ENCODE assay signal across 8 cellular contexts in the genomic region with DNA sequence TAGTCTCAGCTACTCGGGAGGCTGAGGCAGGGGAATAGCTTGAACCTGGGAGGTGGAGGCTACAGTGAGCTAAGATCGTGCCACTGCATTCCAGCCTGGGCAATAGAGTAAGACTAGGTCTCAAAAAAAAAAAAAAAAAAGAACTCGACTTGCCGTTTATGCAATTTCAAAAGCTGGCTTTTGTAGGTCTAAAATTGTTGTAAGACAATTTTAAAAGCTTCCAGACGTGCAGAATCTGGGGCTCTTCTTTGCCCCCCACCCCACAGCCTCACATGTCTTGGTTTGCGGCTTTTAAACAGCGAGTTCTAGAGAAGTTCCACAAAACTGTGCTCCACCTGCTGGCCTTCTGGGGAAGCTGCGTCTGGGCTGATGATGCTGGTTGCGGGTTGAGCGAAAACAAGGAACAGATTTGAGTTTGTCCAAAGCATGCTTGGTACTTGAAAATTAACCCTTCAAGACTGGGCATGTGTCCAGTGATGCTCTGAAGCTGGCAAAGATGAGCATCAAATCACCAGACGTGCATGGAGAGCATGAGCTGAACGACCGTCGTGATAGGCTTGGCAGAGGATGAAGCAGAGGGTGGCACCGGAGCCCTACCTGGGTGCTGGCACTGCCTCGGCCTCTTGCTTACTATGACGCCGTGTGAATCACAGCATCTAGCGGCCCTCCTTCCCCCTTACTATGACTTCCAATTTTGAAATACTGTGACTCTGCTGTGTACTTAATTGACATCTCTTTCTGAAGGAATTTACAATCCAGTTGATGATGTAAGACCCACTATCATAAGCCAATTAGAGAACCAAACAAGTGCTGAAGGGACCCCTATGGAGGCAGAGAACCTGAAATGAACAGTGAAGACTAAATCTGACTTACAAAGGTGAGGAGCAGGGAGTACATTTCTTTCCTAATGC.
DNase-seq lines count a peak whose midpoint lies in the region; ATAC-seq and TF ChIP-seq lines count a peak whose summit lies in the region.

No MANE protein-coding gene starts in this region.

- no peak for TF ChIP-seq POLR2A in esophagus squamous epithelium (IDR thresholded peaks at IDR 0.05)

- peak; percentile 59 to 61 for ATAC-seq in CD4-positive, CD25-positive, alpha-beta regulatory T cell (ENCODE audit: low read depth in 2 of 2)
- ATAC-seq in natural killer cell: peak; percentile 69 to 92 (median 83)
- no peak for ATAC-seq in GM21367 (IDR thresholded peaks at IDR 0.05; ENCODE audit: unreplicated experiment)

- no peaks in the 10 kb centered on the region for H3K9me3 Mint-ChIP-seq in CD4-positive, CD25-positive, alpha-beta regulatory T cell
- no peaks in the 10 kb centered on the region for H3K9me3 Mint-ChIP-seq in natural killer cell
- no peaks in the 10 kb centered on the region for H3K9me3 Mint-ChIP-seq in stimulated activated naive CD8-positive, alpha-beta T cell treated with anti-CD3 and anti-CD28 coated beads, Interleukin-15, Interleukin-2, amounts not matched to agents 100 ng/mL and 50 ng/mL, for 24 hours

- peak overlapping the region; percentile 55 to 79 (median 69) for H3K4me3 Mint-ChIP-seq in CD4-positive, CD25-positive, alpha-beta regulatory T cell
- no peak overlapping the region for H3K4me3 Mint-ChIP-seq in natural killer cell
- no peak overlapping the region for H3K4me3 Mint-ChIP-seq in stimulated activated naive CD8-positive, alpha-beta T cell treated with anti-CD3 and anti-CD28 coated beads, Interleukin-15, Interleukin-2, amounts not matched to agents 100 ng/mL and 50 ng/mL, for 24 hours

- DNase-seq in CD4-positive, CD25-positive, alpha-beta regulatory T cell: peak; percentile 37 to 80 (median 60)
- DNase-seq in GOT3 (lab: John Stamatoyannopoulos, UW): peak; percentile 26
- DNase-seq in NOMO-1 (lab: John Stamatoyannopoulos, UW; ENCODE audit: unreplicated experiment in 2 of 2): peak; percentile 37 to 50
- peak; percentile 47 for DNase-seq in activated T-cell treated with anti-CD3 and anti-CD28 coated beads for 24 hours (ENCODE audit: low read depth)
- peak; percentile 10 for DNase-seq in esophagus squamous epithelium (lab: John Stamatoyannopoulos, UW)
- DNase-seq in natural killer cell: peak; percentile 31

- TF ChIP-seq CTCF in esophagus squamous epithelium (IDR thresholded peaks at IDR 0.05): peak; percentile 59 to 78 (median 71)
- TF ChIP-seq CTCF in natural killer cell (IDR thresholded peaks at IDR 0.05): peak; percentile 63

- intact Hi-C loops in esophagus squamous epithelium (cut with DNase I) (loop anchor here (10.0 kb wide), 1 partner anchor 75 kb away; no protein-coding TSS in a partner anchor), natural killer cell (cut with micrococcal nuclease) (loop anchor here (1.0 kb wide), 1 partner anchor 77 kb away; no protein-coding TSS in a partner anchor)

- no peaks in the 10 kb centered on the region for H3K9me3 ChIP-seq in CD4-positive, CD25-positive, alpha-beta regulatory T cell (ENCODE audit: control insufficient read depth in 2 of 2, low read length in 2 of 2)
- H3K9me3 ChIP-seq in esophagus squamous epithelium: no peaks in the 10 kb centered on the region

- H3K4me3 ChIP-seq in CD4-positive, CD25-positive, alpha-beta regulatory T cell (ENCODE audit: low read depth, low read length): peak overlapping the region; percentile 52
- no peak overlapping the region for H3K4me3 ChIP-seq in esophagus squamous epithelium

- H3K27ac Mint-ChIP-seq in CD4-positive, CD25-positive, alpha-beta regulatory T cell: peak overlapping the region; percentile 87 to 90 (median 88)
- H3K27ac Mint-ChIP-seq in natural killer cell: peak overlapping the region in 1 of 2 donors; percentile 8
- peak overlapping the region; percentile 22 for H3K27ac Mint-ChIP-seq in stimulated activated naive CD8-positive, alpha-beta T cell treated with anti-CD3 and anti-CD28 coated beads, Interleukin-15, Interleukin-2, amounts not matched to agents 100 ng/mL and 50 ng/mL, for 24 hours

- WGBS in esophagus squamous epithelium, 2 donors: 54 to 64% methylated on average over 17 to 18 of the region's 19 CpGs

- no peaks in the 10 kb centered on the region for H3K27me3 ChIP-seq in CD4-positive, CD25-positive, alpha-beta regulatory T cell (ENCODE audit: control insufficient read depth, insufficient read depth, low read length)
- H3K27me3 ChIP-seq in esophagus squamous epithelium: no peaks in the 10 kb centered on the region

- peaks cover 39 to 68% (median 43%) of the 10 kb centered on the region in 4 donors for H3K4me1 Mint-ChIP-seq in CD4-positive, CD25-positive, alpha-beta regulatory T cell
- peaks cover 3 to 34% of the 10 kb centered on the region in 2 donors for H3K4me1 Mint-ChIP-seq in natural killer cell
- H3K4me1 Mint-ChIP-seq in stimulated activated naive CD8-positive, alpha-beta T cell treated with anti-CD3 and anti-CD28 coated beads, Interleukin-15, Interleukin-2, amounts not matched to agents 100 ng/mL and 50 ng/mL, for 24 hours (ENCODE audit: low read depth): peaks cover 52% of the 10 kb centered on the region

- H3K36me3 ChIP-seq in CD4-positive, CD25-positive, alpha-beta regulatory T cell (ENCODE audit: control insufficient read depth, insufficient read depth, low read length): peaks cover 13% of the 10 kb centered on the region
- H3K36me3 ChIP-seq in esophagus squamous epithelium: no peaks in the 10 kb centered on the region

- H3K36me3 Mint-ChIP-seq in CD4-positive, CD25-positive, alpha-beta regulatory T cell: peaks cover 9% of the 10 kb centered on the region
- H3K36me3 Mint-ChIP-seq in natural killer cell: no peaks in the 10 kb centered on the region
- H3K36me3 Mint-ChIP-seq in stimulated activated naive CD8-positive, alpha-beta T cell treated with anti-CD3 and anti-CD28 coated beads, Interleukin-15, Interleukin-2, amounts not matched to agents 100 ng/mL and 50 ng/mL, for 24 hours (ENCODE audit: low read depth): no peaks in the 10 kb centered on the region

- no peak overlapping the region for H3K27ac ChIP-seq in CD4-positive, CD25-positive, alpha-beta regulatory T cell (ENCODE audit: insufficient read depth, low read length, poor library complexity, severe bottlenecking)
- H3K27ac ChIP-seq in esophagus squamous epithelium: peak overlapping the region in 1 of 4 donors; percentile 11

- H3K4me1 ChIP-seq in CD4-positive, CD25-positive, alpha-beta regulatory T cell (ENCODE audit: control insufficient read depth, insufficient read depth, low read length, poor library complexity, severe bottlenecking): peaks cover 33% of the 10 kb centered on the region
- peaks cover 4 to 71% (median 22%) of the 10 kb centered on the region in 3 donors for H3K4me1 ChIP-seq in esophagus squamous epithelium

- H3K27me3 Mint-ChIP-seq in CD4-positive, CD25-positive, alpha-beta regulatory T cell: no peaks in the 10 kb centered on the region
- H3K27me3 Mint-ChIP-seq in natural killer cell (ENCODE audit: low read depth in 2 of 2): no peaks in the 10 kb centered on the region
- no peaks in the 10 kb centered on the region for H3K27me3 Mint-ChIP-seq in stimulated activated naive CD8-positive, alpha-beta T cell treated with anti-CD3 and anti-CD28 coated beads, Interleukin-15, Interleukin-2, amounts not matched to agents 100 ng/mL and 50 ng/mL, for 24 hours

Comparison
In these comparisons a context has a peak if more than half of its experiments do, and no peak if none do; other contexts are left out.
1. DNase-seq: peak in every context shown above with its lines; median percentile 60 in CD4-positive, CD25-positive, alpha-beta regulatory T cell; 47 in activated T-cell treated with anti-CD3 and anti-CD28 coated beads for 24 hours; 44 in NOMO-1; 31 in natural killer cell; 26 in GOT3; 10 in esophagus squamous epithelium.
2. H3K4me3 Mint-ChIP-seq: peak in CD4-positive, CD25-positive, alpha-beta regulatory T cell (4 of 4); none in natural killer cell (single experiment) and stimulated activated naive CD8-positive, alpha-beta T cell treated with anti-CD3 and anti-CD28 coated beads, Interleukin-15, Interleukin-2, amounts not matched to agents 100 ng/mL and 50 ng/mL, for 24 hours (single experiment).